ENCODE assay signal across 8 cellular contexts in genomic region chr20:23995905-23996666, GRCh38. TPM values are rescaled to one million over a fixed set of nuclear protein-coding genes. Genes with fewer than 3 reads are reported as not detected.
DNase-seq lines count a peak whose midpoint lies in the region; ATAC-seq, FAIRE-seq and TF ChIP-seq lines count a peak whose summit lies in the region.

No MANE protein-coding gene starts in this region.

- CTCF ChIA-PET in CD8-positive, alpha-beta T cell (lab: Charles Lee) = interaction anchor here (0.6 to 2.7 kb wide), 13 partner anchors 9 to 554 kb away, joined by 3 to 10 read pairs (median 4); no protein-coding TSS in a partner anchor
- CTCF ChIA-PET in T-cell (lab: Charles Lee) = interaction anchor here (1.3 to 1.5 kb wide), 2 partner anchors 16 to 30 kb away, joined by 3 to 4 read pairs; no protein-coding TSS in a partner anchor

- ATAC-seq in CD8-positive, alpha-beta T cell = peak; percentile 38
- ATAC-seq in T-cell (replicated peaks in 1 of 4) = peak in 2 of 4 experiments; percentile 44 to 48
- ATAC-seq in GM21526 (IDR thresholded peaks at IDR 0.05; ENCODE audit: low FRiP score, unreplicated experiment) = no peak
- ATAC-seq in GM19397 (IDR thresholded peaks at IDR 0.05; ENCODE audit: unreplicated experiment) = no peak

- H3K9me3 ChIP-seq in CD8-positive, alpha-beta T cell (ENCODE audit: low read length) = no peaks in the 10 kb centered on the region
- H3K9me3 ChIP-seq in astrocyte (ENCODE audit: insufficient read depth, low read depth, low read length) (no peaks in the 10 kb centered on the region), keratinocyte (ENCODE audit: control insufficient read depth, low read depth, low read length) (no peaks in the 10 kb centered on the region)

- POLR2A ChIA-PET in CD8-positive, alpha-beta T cell (lab: Charles Lee) = no interaction called here
- POLR2A ChIA-PET in T-cell (lab: Charles Lee) = no interaction called here

- DNase-seq in CD8-positive, alpha-beta T cell = peak; percentile 13 to 81 (median 48)
- DNase-seq in HT-29 (ENCODE audit: low spot score) (peak; percentile 58), T-cell (peak in 31 of 34 experiments; percentile 6 to 69 (median 45)), astrocyte (ENCODE audit: low read depth) (no peak), keratinocyte (ENCODE audit: low read depth, low spot score) (no peak)
- peak; percentile 37 for DNase-seq in stimulated activated CD4-positive, alpha-beta T cell treated with anti-CD3 and anti-CD28 coated beads, Interleukin-2, amount 100 ng/mL, for 4 hours (ENCODE audit: low read depth)

- H3K4me3 Mint-ChIP-seq in CD8-positive, alpha-beta T cell = no peak overlapping the region
- H3K4me3 Mint-ChIP-seq in T-cell (no peak overlapping the region), astrocyte (ENCODE audit: unreplicated experiment) (no peak overlapping the region)

- no peaks in the 10 kb centered on the region for H3K9me1 ChIP-seq in keratinocyte (ENCODE audit: control insufficient read depth, extremely low read depth, insufficient read depth, low read length)

- no peak overlapping the region for H3K27ac ChIP-seq in CD8-positive, alpha-beta T cell (ENCODE audit: low read depth, low read length)
- H3K27ac ChIP-seq in astrocyte (ENCODE audit: low read depth, low read length) (no peak overlapping the region), keratinocyte (ENCODE audit: control insufficient read depth, insufficient read depth, low read length) (no peak overlapping the region)

- no peaks in the 10 kb centered on the region for H4K20me1 ChIP-seq in astrocyte (ENCODE audit: insufficient read depth, low read length)
- no peaks in the 10 kb centered on the region for H4K20me1 ChIP-seq in keratinocyte (ENCODE audit: control insufficient read depth, extremely low read depth, insufficient read depth, low read length)

- no peak overlapping the region for H3K27ac Mint-ChIP-seq in CD8-positive, alpha-beta T cell
- H3K27ac Mint-ChIP-seq in T-cell = no peak overlapping the region
- no peak overlapping the region for H3K27ac Mint-ChIP-seq in astrocyte (ENCODE audit: unreplicated experiment)

- intact Hi-C loops in CD8-positive, alpha-beta T cell (cut with DNase I, micrococcal nuclease) = loop anchor here (1.0 to 10.0 kb wide), 5 partner anchors 59 to 551 kb away; no protein-coding TSS in a partner anchor

- H3K27me3 Mint-ChIP-seq in CD8-positive, alpha-beta T cell (ENCODE audit: low read depth) = peaks cover 2% of the 10 kb centered on the region
- H3K27me3 Mint-ChIP-seq in T-cell (peaks cover 4 to 7% of the 10 kb centered on the region in 2 donors), astrocyte (ENCODE audit: low read depth, unreplicated experiment) (peaks cover 15% of the 10 kb centered on the region)

- H3K4me3 ChIP-seq in CD8-positive, alpha-beta T cell (ENCODE audit: low read depth, low read length) = no peak overlapping the region
- H3K4me3 ChIP-seq in astrocyte (ENCODE audit: insufficient read depth, low read depth, low read length) (no peak overlapping the region), keratinocyte (ENCODE audit: control insufficient read depth in 2 of 3, extremely low read depth in 1 of 3, insufficient read depth in 2 of 3, low read depth in 1 of 3, low read length in 3 of 3) (no peak overlapping the region)

- dilution Hi-C loops in keratinocyte (cut with MboI; ENCODE audit: extremely low pct_ligation_motif_present, low sequenced_read_pairs) = no loop called here

- no peaks in the 10 kb centered on the region for H3K36me3 Mint-ChIP-seq in CD8-positive, alpha-beta T cell
- H3K36me3 Mint-ChIP-seq in T-cell = no peaks in the 10 kb centered on the region
- H3K36me3 Mint-ChIP-seq in astrocyte (ENCODE audit: low read depth, unreplicated experiment) = no peaks in the 10 kb centered on the region

- no peak overlapping the region for H2AFZ ChIP-seq in astrocyte (ENCODE audit: low read depth, low read length)
- H2AFZ ChIP-seq in keratinocyte (ENCODE audit: control insufficient read depth, low read length) = no peak overlapping the region

- no peaks in the 10 kb centered on the region for H3K36me3 ChIP-seq in CD8-positive, alpha-beta T cell (ENCODE audit: insufficient read depth, low read length)
- H3K36me3 ChIP-seq in astrocyte (ENCODE audit: insufficient read depth, low read length) = no peaks in the 10 kb centered on the region
- no peaks in the 10 kb centered on the region for H3K36me3 ChIP-seq in keratinocyte (ENCODE audit: control insufficient read depth in 2 of 2, extremely low read depth in 1 of 2, insufficient read depth in 2 of 2, low read length in 2 of 2)

- TF ChIP-seq CTCF in CD8-positive, alpha-beta T cell (IDR thresholded peaks at IDR 0.05) = peak; percentile 95
- peak; percentile 62 for TF ChIP-seq CTCF in astrocyte (IDR thresholded peaks at IDR 0.05; ENCODE audit: insufficient read depth, low read depth, low read length)
- peak; percentile 54 to 72 (median 56) for TF ChIP-seq CTCF in keratinocyte (optimal IDR thresholded peaks at IDR 0.05 in 1 of 3, IDR thresholded peaks at IDR 0.05 in 1 of 3, conservative IDR thresholded peaks at IDR 0.05 in 1 of 3; ENCODE audit: extremely low read depth in 1 of 3, insufficient read depth in 2 of 3, low read length in 3 of 3)

- H3K4me1 ChIP-seq in CD8-positive, alpha-beta T cell (ENCODE audit: insufficient read depth, low read length) = no peaks in the 10 kb centered on the region
- no peaks in the 10 kb centered on the region for H3K4me1 ChIP-seq in astrocyte (ENCODE audit: insufficient read depth, low read length)
- no peaks in the 10 kb centered on the region for H3K4me1 ChIP-seq in keratinocyte (ENCODE audit: control insufficient read depth, extremely low read depth, insufficient read depth, low read length)

- H3K27me3 ChIP-seq in CD8-positive, alpha-beta T cell (ENCODE audit: insufficient read depth, low read length) = no peaks in the 10 kb centered on the region
- no peaks in the 10 kb centered on the region for H3K27me3 ChIP-seq in astrocyte (ENCODE audit: insufficient read depth, low read length)
- no peaks in the 10 kb centered on the region for H3K27me3 ChIP-seq in keratinocyte (ENCODE audit: control insufficient read depth, extremely low read depth, insufficient read depth, low read length)

- peaks cover 2% of the 10 kb centered on the region for H3K4me1 Mint-ChIP-seq in CD8-positive, alpha-beta T cell (ENCODE audit: low read depth)
- H3K4me1 Mint-ChIP-seq in T-cell = peaks cover 0 to 3% (median 2%) of the 10 kb centered on the region in 3 donors
- no peaks in the 10 kb centered on the region for H3K4me1 Mint-ChIP-seq in astrocyte (ENCODE audit: low read depth, unreplicated experiment)

- no peak for FAIRE-seq in astrocyte (lab: Jason Lieb, UNC)
- no peak for FAIRE-seq in keratinocyte (lab: Jason Lieb, UNC)

- H3K9ac ChIP-seq in astrocyte (ENCODE audit: low read length) (no peak overlapping the region), keratinocyte (ENCODE audit: control insufficient read depth, extremely low read depth, insufficient read depth, low read length) (no peak overlapping the region)

- H3K4me2 ChIP-seq in astrocyte (ENCODE audit: low read length) (no peak overlapping the region), keratinocyte (ENCODE audit: control insufficient read depth, extremely low read depth, insufficient read depth, low read depth, low read length) (no peak overlapping the region)

- H3K9me3 Mint-ChIP-seq in CD8-positive, alpha-beta T cell = no peaks in the 10 kb centered on the region
- no peaks in the 10 kb centered on the region for H3K9me3 Mint-ChIP-seq in T-cell
- no peaks in the 10 kb centered on the region for H3K9me3 Mint-ChIP-seq in astrocyte (ENCODE audit: unreplicated experiment)

- H3K79me2 ChIP-seq in astrocyte (ENCODE audit: insufficient read depth, low read length) (no peaks in the 10 kb centered on the region), keratinocyte (ENCODE audit: control insufficient read depth, insufficient read depth, low read length) (no peaks in the 10 kb centered on the region)

RNA-seq across cellular contexts. Expression of gene GGTLC1, which starts 7.5 kb away (rescaled TPM):
- not detected for total RNA-seq in CD8-positive, alpha-beta T cell
- not detected in 2 replicates for total RNA-seq in HT-29 (2014; rRNA removed; shearing (Covaris generic))
- not detected for total RNA-seq in T-cell
- not detected in 2 replicates for total RNA-seq in astrocyte
- not detected in 3 replicates for polyA plus RNA-seq in keratinocyte
- polyA plus RNA-seq in keratinocyte (2011; ENCODE audit: low read depth) = not detected
- polyA plus RNA-seq in keratinocyte (2011; cell fraction: cytosol; rRNA removed) = not detected in 2 replicates
- polyA plus RNA-seq in keratinocyte (2011; cell fraction: nucleus; rRNA removed) = not detected in 2 replicates
- polyA plus RNA-seq in keratinocyte (2012; ENCODE audit: low replicate concordance) = not detected in 2 replicates
- polyA minus RNA-seq in keratinocyte = not detected in 3 replicates
- not detected for polyA minus RNA-seq in keratinocyte (2011; cell fraction: cytosol; rRNA and poly(A)+ RNA removed)
- not detected in 2 replicates for polyA minus RNA-seq in keratinocyte (2011; cell fraction: nucleus; rRNA and poly(A)+ RNA removed)

Comparison
In these comparisons a context has a peak if more than half of its experiments do, and no peak if none do; other contexts are left out.
1. DNase-seq: peak in CD8-positive, alpha-beta T cell (7 of 7), HT-29 (single experiment), T-cell (31 of 34) and stimulated activated CD4-positive, alpha-beta T cell treated with anti-CD3 and anti-CD28 coated beads, Interleukin-2, amount 100 ng/mL, for 4 hours (single experiment); none in astrocyte (single experiment) and keratinocyte (single experiment).
2. Peak in every context shown above with its lines, with median percentiles within 50 percentile points of each other: CTCF ChIP-seq.